In genomic region chr5:140311011-140311467, GRCh38 we compare ENCODE assay signal across 12 cellular contexts. TPM values are rescaled to one million over a fixed set of nuclear protein-coding genes. Genes with fewer than 3 reads are reported as not detected.
A peak's percentile ranks its signal among the peaks of the same experiment; 100 is the strongest.
DNase-seq lines count a peak whose midpoint lies in the region; ATAC-seq and TF ChIP-seq lines count a peak whose summit lies in the region.
"Had no signal": no experiment of that assay in that cellular context is flagged by ENCODE, and none has a peak within 500 bp of the region (broad histone marks: within the 10 kb centered on the region; RNA-seq: fewer than 3 reads in every experiment).

No MANE protein-coding gene starts in this region.

- H2AFZ ChIP-seq in fibroblast of lung (ENCODE audit: low read length): no peak overlapping the region

- TF ChIP-seq CTCF in fibroblast of lung (conservative IDR thresholded peaks at IDR 0.05 in 1 of 2, IDR thresholded peaks at IDR 0.05 in 1 of 2; ENCODE audit: low read depth in 1 of 2, low read length in 2 of 2): no peak

- H3K36me3 ChIP-seq in BLaER1 treated with 17β-estradiol and CSF1 and Interleukin-3, amounts not matched to agents 10 nM and 100 nM: no peaks in the 10 kb centered on the region
- no peaks in the 10 kb centered on the region for H3K36me3 ChIP-seq in fibroblast of lung (ENCODE audit: control insufficient read depth, insufficient read depth, low read length)

- no peaks in the 10 kb centered on the region for H3K27me3 ChIP-seq in BLaER1 treated with 17β-estradiol and CSF1 and Interleukin-3, amounts not matched to agents 10 nM and 100 nM
- H3K27me3 ChIP-seq in fibroblast of lung (ENCODE audit: control insufficient read depth, insufficient read depth, low read length): no peaks in the 10 kb centered on the region

- ATAC-seq in GM21825 (IDR thresholded peaks at IDR 0.05; ENCODE audit: unreplicated experiment) (no peak), HG02678 (IDR thresholded peaks at IDR 0.05; ENCODE audit: unreplicated experiment) (no peak)

- H3K4me3 ChIP-seq in BLaER1 treated with 17β-estradiol and CSF1 and Interleukin-3, amounts not matched to agents 10 nM and 100 nM: no peak overlapping the region
- H3K4me3 ChIP-seq in fibroblast of lung (replicated peaks in 1 of 4; ENCODE audit: control extremely low read depth in 1 of 4, insufficient read depth in 1 of 4, low read depth in 3 of 4, low read length in 4 of 4): no peak overlapping the region
- H3K4me3 ChIP-seq: skin epidermis had no signal

- H3K27ac ChIP-seq in BLaER1 treated with 17β-estradiol and CSF1 and Interleukin-3, amounts not matched to agents 10 nM and 100 nM: peak overlapping the region in 1 of 11 experiments; percentile 8; a peak in 1 of 22 replicates
- peak overlapping the region; percentile 69 for H3K27ac ChIP-seq in fibroblast of lung (ENCODE audit: insufficient read depth, low read length)

- no peaks in the 10 kb centered on the region for H4K20me1 ChIP-seq in BLaER1 treated with 17β-estradiol and CSF1 and Interleukin-3, amounts not matched to agents 10 nM and 100 nM
- H4K20me1 ChIP-seq in fibroblast of lung (ENCODE audit: control insufficient read depth, extremely low read depth, insufficient read depth, low read length): no peaks in the 10 kb centered on the region

- no peaks in the 10 kb centered on the region for H3K79me2 ChIP-seq in fibroblast of lung (ENCODE audit: control insufficient read depth, insufficient read depth, low read length)

- H3K9ac ChIP-seq in BLaER1 treated with 17β-estradiol and CSF1 and Interleukin-3, amounts not matched to agents 10 nM and 100 nM: no peak overlapping the region
- no peak overlapping the region for H3K9ac ChIP-seq in fibroblast of lung (ENCODE audit: insufficient read depth, low read length)

- peak overlapping the region in 10 of 11 experiments; percentile 1 to 84 (median 52); a peak in 14 of 22 replicates for H3K4me2 ChIP-seq in BLaER1 treated with 17β-estradiol and CSF1 and Interleukin-3, amounts not matched to agents 10 nM and 100 nM
- peak overlapping the region; percentile 38 for H3K4me2 ChIP-seq in fibroblast of lung (ENCODE audit: extremely low read depth, insufficient read depth, low read length)

- DNase-seq in RKO (ENCODE audit: low spot score) (peak; percentile 90), fibroblast of lung (ENCODE audit: low read depth in 2 of 2) (peak; percentile 89 to 97), non-pigmented ciliary epithelial cell (ENCODE audit: low read depth) (peak; percentile 85), NCI-H2171 (lab: John Stamatoyannopoulos, UW) (no peak), ecto neural progenitor cell (ENCODE audit: low spot score) (no peak)
- DNase-seq: activated CD4-positive, CD25-positive, alpha-beta regulatory T cell; Calu3; NK-92 treated with Interleukin-12 subunit alpha and Interleukin-12 subunit beta, amount 100 ng/mL, for 24 hours had no signal

- H3K4me1 ChIP-seq in BLaER1 treated with 17β-estradiol and CSF1 and Interleukin-3, amounts not matched to agents 10 nM and 100 nM: peaks cover 35 to 50% (median 41%) of the 10 kb centered on the region in 10 experiments
- peaks cover 17% of the 10 kb centered on the region for H3K4me1 ChIP-seq in fibroblast of lung (ENCODE audit: control insufficient read depth, extremely low read depth, insufficient read depth, low read length)

- no peaks in the 10 kb centered on the region for H3K9me3 ChIP-seq in BLaER1 treated with 17β-estradiol and CSF1 and Interleukin-3, amounts not matched to agents 10 nM and 100 nM (replicated peaks in 1 of 11)
- H3K9me3 ChIP-seq in fibroblast of lung (ENCODE audit: control insufficient read depth, insufficient read depth, low read depth, low read length): no peaks in the 10 kb centered on the region

RNA-seq across cellular contexts. Expression of gene PFDN1, which starts 8.1 kb away (rescaled TPM):
- total RNA-seq in fibroblast of lung: 34.4 and 35.5 TPM in 2 replicates
- polyA plus RNA-seq in fibroblast of lung: 125 and 140 TPM in 2 replicates
- 96.9 and 99.0 TPM in 2 replicates for polyA plus RNA-seq in fibroblast of lung (2012)
- polyA minus RNA-seq in fibroblast of lung (ENCODE audit: low replicate concordance): 62.6 and 168 TPM in 2 replicates

RNA-seq across cellular contexts. Expression of gene HBEGF, which starts 35.4 kb away (rescaled TPM):
- total RNA-seq in fibroblast of lung: 1.8 TPM in 2 replicates
- polyA plus RNA-seq in fibroblast of lung: 8.7 and 10.3 TPM in 2 replicates
- 6.5 and 7.9 TPM in 2 replicates for polyA plus RNA-seq in fibroblast of lung (2012)
- polyA minus RNA-seq in fibroblast of lung (ENCODE audit: low replicate concordance): 2.4 and 4.0 TPM in 2 replicates

RNA-seq across cellular contexts. Expression of gene SLC4A9, which starts 49.0 kb away (rescaled TPM):
- total RNA-seq in fibroblast of lung: not detected in 2 replicates
- polyA plus RNA-seq in fibroblast of lung: not detected in 2 replicates
- not detected in 2 replicates for polyA plus RNA-seq in fibroblast of lung (2012)
- polyA minus RNA-seq in fibroblast of lung (ENCODE audit: low replicate concordance): not detected in 2 replicates
- total RNA-seq: Calu3 had no signal

Comparison
In these comparisons a context has a peak if more than half of its experiments do, and no peak if none do; other contexts are left out.
1. DNase-seq: peak in RKO (single experiment), fibroblast of lung (2 of 2) and non-pigmented ciliary epithelial cell (single experiment); none in NCI-H2171 (single experiment) and ecto neural progenitor cell (single experiment).